8 cellular contexts compared by ENCODE assay signal in genomic region chr9:121121582-121122087, GRCh38. TPM values are rescaled to one million over a fixed set of nuclear protein-coding genes. Genes with fewer than 3 reads are reported as not detected.
DNase-seq lines count a peak whose midpoint lies in the region; ATAC-seq and TF ChIP-seq lines count a peak whose summit lies in the region.

No MANE protein-coding gene starts in this region.

- H3K9ac ChIP-seq in H9 (ENCODE audit: extremely low read depth, insufficient read length, low read length): no peak overlapping the region

- no peaks in the 10 kb centered on the region for H3K79me1 ChIP-seq in H9 (ENCODE audit: insufficient read depth, low read depth, low read length, poor library complexity, severe bottlenecking)

- peak overlapping the region; percentile 68 to 82 for H3K4me3 Mint-ChIP-seq in H9
- peak overlapping the region; percentile 84 for H3K4me3 Mint-ChIP-seq in progenitor cell of endocrine pancreas (ENCODE audit: low read depth)

- H2BK15ac ChIP-seq in H9 (ENCODE audit: low read depth, low read length): no peak overlapping the region

- H3T11ph ChIP-seq in H9 (ENCODE audit: low read length): no peak overlapping the region

- H4K91ac ChIP-seq in H9 (ENCODE audit: insufficient read length, low read depth, low read length): no peak overlapping the region

- H3K36me3 ChIP-seq in urinary bladder (ENCODE audit: insufficient read depth): peaks cover under 1% of the 10 kb centered on the region

- peak; percentile 97 for DNase-seq in GF-D8 (lab: John Stamatoyannopoulos, UW)
- DNase-seq in H9: peak; percentile 97
- peak; percentile 98 for DNase-seq in M059J (ENCODE audit: low read depth)
- peak; percentile 93 for DNase-seq in T follicular helper cell (ENCODE audit: low read depth)
- DNase-seq in amniotic epithelial cell (ENCODE audit: low read depth): peak; percentile 93
- DNase-seq in left cardiac atrium: peak; percentile 99
- DNase-seq in progenitor cell of endocrine pancreas (ENCODE audit: low spot score, unreplicated experiment): peak; percentile 80

- H3K4me1 ChIP-seq in H9 (ENCODE audit: insufficient read depth, low read length) (no peaks in the 10 kb centered on the region), urinary bladder (ENCODE audit: insufficient read depth) (no peaks in the 10 kb centered on the region)

- no peak overlapping the region for H2BK20ac ChIP-seq in H9 (ENCODE audit: low read depth, low read length, poor library complexity, severe bottlenecking)

- no peaks in the 10 kb centered on the region for H3K27me3 ChIP-seq in H9 (ENCODE audit: insufficient read depth, low read length)

- no peaks in the 10 kb centered on the region for H4K20me1 ChIP-seq in H9 (ENCODE audit: control insufficient read depth, insufficient read depth, insufficient read length)

- H3K27ac ChIP-seq in H9 (ENCODE audit: insufficient read length, low read depth, low read length): no peak overlapping the region
- H3K27ac ChIP-seq in urinary bladder (ENCODE audit: low read depth): no peak overlapping the region

- H3K27ac Mint-ChIP-seq in H9: peak overlapping the region in 1 of 3 experiments; percentile 71; a peak in 2 of 7 replicates
- H3K27ac Mint-ChIP-seq in progenitor cell of endocrine pancreas: peak overlapping the region; percentile 83

- peaks cover 12 to 16% of the 10 kb centered on the region in 2 experiments for H3K4me1 Mint-ChIP-seq in H9
- peaks cover 17% of the 10 kb centered on the region for H3K4me1 Mint-ChIP-seq in progenitor cell of endocrine pancreas (ENCODE audit: low read depth)

- H3K4ac ChIP-seq in H9 (ENCODE audit: low read depth, low read length): no peak overlapping the region

- no peaks in the 10 kb centered on the region for H3K27me3 Mint-ChIP-seq in H9 (ENCODE audit: low read depth)
- H3K27me3 Mint-ChIP-seq in progenitor cell of endocrine pancreas: no peaks in the 10 kb centered on the region

- H2BK12ac ChIP-seq in H9 (ENCODE audit: insufficient read length, low read depth, low read length): no peak overlapping the region

- no peaks in the 10 kb centered on the region for H3K79me2 ChIP-seq in H9 (ENCODE audit: insufficient read depth, low read length)

- no peak overlapping the region for H2AK5ac ChIP-seq in H9 (ENCODE audit: insufficient read length, low read length)

- H2BK5ac ChIP-seq in H9 (ENCODE audit: insufficient read length, low read length): no peak overlapping the region

- no CpG with 5 or more reads among the region's 17 CpGs for WGBS in H9 (ENCODE audit: extremely low coverage, insufficient read length, low lambda C conversion rate)
- WGBS in urinary bladder: under 1% methylated on average over 17 of the region's 17 CpGs

- H3K9me3 Mint-ChIP-seq in H9 (no peaks in the 10 kb centered on the region), progenitor cell of endocrine pancreas (ENCODE audit: low read depth) (no peaks in the 10 kb centered on the region)

- peaks cover 0 to 2% (median 0%) of the 10 kb centered on the region in 3 experiments; a peak in 1 of 7 replicates for H3K36me3 Mint-ChIP-seq in H9 (ENCODE audit: insufficient read depth in 1 of 3, low read depth in 3 of 3)
- peaks cover under 1% of the 10 kb centered on the region for H3K36me3 Mint-ChIP-seq in progenitor cell of endocrine pancreas (ENCODE audit: insufficient read depth)

- no peak overlapping the region for H4K8ac ChIP-seq in H9 (replicated peaks; ENCODE audit: insufficient read length, low read depth, low read length)

- H3K56ac ChIP-seq in H9 (ENCODE audit: insufficient read length, low read depth, low read length): no peak overlapping the region

- no peak overlapping the region for H3K18ac ChIP-seq in H9 (ENCODE audit: insufficient read length, low read depth, low read length)

- H2AFZ ChIP-seq in H9 (ENCODE audit: low read length): no peak overlapping the region

- peak overlapping the region; percentile 22 for H3K4me3 ChIP-seq in urinary bladder (ENCODE audit: low read depth, low read length)

- peak; percentile 100 for ATAC-seq in left cardiac atrium

- H3K9me3 ChIP-seq in H9 (ENCODE audit: control insufficient read depth, low read depth, low read length): no peaks in the 10 kb centered on the region

- intact Hi-C loops in left cardiac atrium (cut with DNase I): no loop called here

- H3K23ac ChIP-seq in H9 (ENCODE audit: insufficient read length, low read depth, low read length): no peak overlapping the region

- no peak overlapping the region for H2BK120ac ChIP-seq in H9 (ENCODE audit: low read depth, low read length, poor library complexity, severe bottlenecking)

- TF ChIP-seq CTCF in H9 (conservative IDR thresholded peaks at IDR 0.05) (no peak; the same call in 2 of the 3 replicates), progenitor cell of endocrine pancreas (IDR thresholded peaks at IDR 0.05; ENCODE audit: unreplicated experiment) (peak; percentile 24)

- no peak overlapping the region for H3K14ac ChIP-seq in H9 (ENCODE audit: insufficient read depth, low read length)

- no peak overlapping the region for H4K5ac ChIP-seq in H9 (ENCODE audit: insufficient read length, low read depth, low read length)

- H3K23me2 ChIP-seq in H9 (ENCODE audit: insufficient read length, low read depth, low read length, poor library complexity, severe bottlenecking): no peaks in the 10 kb centered on the region

- peak overlapping the region; percentile 20 for H3K4me2 ChIP-seq in H9 (ENCODE audit: insufficient read depth, insufficient read length, low read length)

RNA-seq across cellular contexts. Expression of gene CNTRL, which starts 46.9 kb away (rescaled TPM):
- total RNA-seq in H9 (2021) (11.6 and 14.2 TPM in 2 replicates), left cardiac atrium (1 to 10 TPM; 4.8 to 5.4 TPM), progenitor cell of endocrine pancreas (18.2 and 22.0 TPM in 2 replicates), urinary bladder (37.8 TPM)
- total RNA-seq in M059J (2014; rRNA removed; shearing (Covaris generic)): 10.1 and 11.1 TPM in 2 replicates
- polyA plus RNA-seq in urinary bladder: 8.7 TPM
